8 cellular contexts compared by ENCODE assay signal in the genomic region with DNA sequence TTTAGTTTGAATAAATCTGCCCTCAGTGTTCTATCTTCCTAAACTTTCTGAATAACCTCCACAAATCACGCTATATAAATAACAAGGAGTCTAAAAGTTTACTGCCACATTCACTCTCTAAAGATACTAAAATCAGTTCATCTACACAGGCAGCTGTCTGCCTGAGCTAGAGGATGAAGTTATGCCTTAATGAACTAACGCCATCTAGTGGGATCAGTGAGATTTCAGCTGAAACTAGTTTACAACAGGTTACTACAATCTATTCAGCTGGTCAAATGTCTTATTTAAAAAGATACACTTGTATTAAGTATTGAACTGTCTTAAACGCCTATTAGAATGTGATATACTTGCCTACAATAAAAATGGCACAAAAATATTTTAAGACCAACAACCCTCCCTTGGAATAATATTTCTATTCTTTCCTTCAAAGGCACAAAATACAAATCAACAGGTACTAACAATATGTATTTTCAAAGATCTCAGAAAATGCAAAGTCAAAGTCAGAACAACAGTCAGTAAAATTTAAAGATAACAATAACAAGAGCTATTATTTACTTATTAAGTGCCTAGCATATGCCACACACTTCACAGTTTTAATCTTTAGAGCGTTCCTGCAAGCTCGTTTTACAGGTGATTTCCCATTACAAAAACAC.
A peak's percentile ranks its signal among the peaks of the same experiment; 100 is the strongest.
DNase-seq lines count a peak whose midpoint lies in the region; ATAC-seq and TF ChIP-seq lines count a peak whose summit lies in the region.

No MANE protein-coding gene starts in this region.

- TF ChIP-seq CTCF in OCI-LY1 (IDR thresholded peaks at IDR 0.05; ENCODE audit: low read length): peak; percentile 88
- peak; percentile 67 for TF ChIP-seq CTCF in cardiac fibroblast (IDR thresholded peaks at IDR 0.05; ENCODE audit: low read depth, low read length)
- TF ChIP-seq CTCF in testis (IDR thresholded peaks at IDR 0.05): peak; percentile 42 to 68 (median 43)

- no peak for ATAC-seq in GM21723 (IDR thresholded peaks at IDR 0.05; ENCODE audit: unreplicated experiment)

- no peak overlapping the region for H3K4me2 ChIP-seq in OCI-LY1 (ENCODE audit: low read length)

- H3K9ac ChIP-seq in OCI-LY1 (ENCODE audit: low read length): no peak overlapping the region

- H4K20me1 ChIP-seq in OCI-LY1 (ENCODE audit: insufficient read depth, low read length): no peaks in the 10 kb centered on the region

- no peak overlapping the region for H3K4me3 ChIP-seq in OCI-LY1 (ENCODE audit: low read depth, low read length, poor library complexity, severe bottlenecking)
- H3K4me3 ChIP-seq in cardiac fibroblast (replicated peaks in 1 of 2; ENCODE audit: low read depth in 2 of 2, low read length in 2 of 2): no peak overlapping the region
- no peak overlapping the region for H3K4me3 ChIP-seq in testis

- H3K9me3 ChIP-seq in OCI-LY1 (ENCODE audit: low read length) (no peaks in the 10 kb centered on the region), testis (no peaks in the 10 kb centered on the region)

- no peak overlapping the region for H2AFZ ChIP-seq in OCI-LY1 (ENCODE audit: low read length)

- no peak for TF ChIP-seq POLR2A in testis (IDR thresholded peaks at IDR 0.05)

- in situ Hi-C loops in KBM-7 (cut with MboI; ENCODE audit: low pct_unique_long_range_greater_than_20kb, low sequenced_read_pairs): no loop called here

- WGBS in testis, 2 donors: 46 to 50% methylated on average over 5 of the region's 5 CpGs

- DNase-seq in 8988T (peak; percentile 44), EL (peak; percentile 69), KBM-7 (peak; percentile 73), cardiac fibroblast (ENCODE audit: low read depth in 2 of 2) (peak; percentile 84 to 86), kidney glomerular epithelial cell (lab: John Stamatoyannopoulos, UW) (peak; percentile 65), testis (peak; percentile 32)

- H3K36me3 ChIP-seq in OCI-LY1 (ENCODE audit: insufficient read depth, low read length): no peaks in the 10 kb centered on the region
- H3K36me3 ChIP-seq in testis (ENCODE audit: low read depth, missing control alignments): no peaks in the 10 kb centered on the region

- H3K4me1 ChIP-seq in OCI-LY1 (ENCODE audit: insufficient read depth, low read length, severe bottlenecking) (no peaks in the 10 kb centered on the region), testis (peaks cover 4% of the 10 kb centered on the region)

- H3F3A ChIP-seq in OCI-LY1 (ENCODE audit: insufficient read depth, low read length): no peaks in the 10 kb centered on the region

- H3K27me3 ChIP-seq in OCI-LY1 (ENCODE audit: insufficient read depth, low read length) (no peaks in the 10 kb centered on the region), testis (no peaks in the 10 kb centered on the region)

- no peaks in the 10 kb centered on the region for H3K9me2 ChIP-seq in OCI-LY1 (ENCODE audit: low read depth, low read length)

- intact Hi-C loops in testis (cut with DNase I; ENCODE audit: low total_unique reads): no loop called here

- no peaks in the 10 kb centered on the region for H3K79me2 ChIP-seq in OCI-LY1 (ENCODE audit: insufficient read depth, low read length)

- H3K27ac ChIP-seq in OCI-LY1 (ENCODE audit: low read depth, low read length, poor library complexity, severe bottlenecking): no peak overlapping the region
- H3K27ac ChIP-seq in testis: no peak overlapping the region

Comparison
In these comparisons a context has a peak if more than half of its experiments do, and no peak if none do; other contexts are left out.
1. DNase-seq: peak in every context shown above with its lines; median percentile 85 in cardiac fibroblast; 73 in KBM-7; 69 in EL; 65 in kidney glomerular epithelial cell; 44 in 8988T; 32 in testis.